In the genomic region with DNA sequence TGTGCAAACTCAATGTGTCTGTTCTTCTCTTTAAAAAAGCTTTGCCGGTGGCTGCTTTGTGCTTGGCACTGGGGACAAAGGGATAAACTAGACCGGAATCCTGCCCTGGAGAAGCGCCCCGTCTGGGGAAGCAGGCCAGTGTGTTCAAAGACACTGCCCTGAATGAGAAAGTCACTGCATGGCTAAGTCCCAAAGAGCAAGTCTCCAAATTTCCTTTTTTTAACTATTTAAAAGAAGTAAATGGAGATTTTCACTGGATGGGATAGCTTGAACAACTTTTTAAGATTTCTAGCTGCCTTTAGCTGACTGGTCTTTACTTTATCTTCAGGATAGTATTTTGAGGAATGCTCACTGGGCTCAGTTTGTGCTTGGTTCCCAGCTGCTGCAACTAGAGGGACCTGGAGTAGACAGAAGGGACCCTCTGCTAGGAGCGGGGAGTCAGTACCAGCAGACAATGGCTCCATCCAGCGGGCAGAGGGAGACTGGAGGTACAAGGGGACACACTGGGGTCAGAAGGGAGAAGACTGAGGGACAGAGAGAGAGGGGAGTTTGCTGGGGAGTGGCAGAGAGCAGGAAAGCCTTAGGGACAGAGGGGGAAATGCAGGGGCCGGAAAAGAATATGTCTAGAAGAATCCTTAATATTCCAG, we compare ENCODE assay signal across 10 cellular contexts. TPM values are rescaled to one million over a fixed set of nuclear protein-coding genes. Genes with fewer than 3 reads are reported as not detected.
DNase-seq lines count a peak whose midpoint lies in the region; ATAC-seq and TF ChIP-seq lines count a peak whose summit lies in the region.
"Had no signal": no experiment of that assay in that cellular context is flagged by ENCODE, and none has a peak within 500 bp of the region (broad histone marks: within the 10 kb centered on the region; RNA-seq: fewer than 3 reads in every experiment).

No MANE protein-coding gene starts in this region.

- TF ChIP-seq CTCF in heart right ventricle (IDR thresholded peaks at IDR 0.05) (peak; percentile 9 to 64 (median 32)), transverse colon (IDR thresholded peaks at IDR 0.05) (no peak)

- H3K27ac ChIP-seq in heart right ventricle (peak overlapping the region in 4 of 10 donors; percentile 26 to 74 (median 54)), transverse colon (peak overlapping the region in 3 of 4 donors; percentile 35 to 52 (median 50))

- H3K4me3 ChIP-seq in heart right ventricle: no peak overlapping the region
- no peak overlapping the region for H3K4me3 ChIP-seq in transverse colon

- no peaks in the 10 kb centered on the region for H3K36me3 ChIP-seq in heart right ventricle
- H3K36me3 ChIP-seq in transverse colon: no peaks in the 10 kb centered on the region

- DNase-seq in NCI-H524 (lab: John Stamatoyannopoulos, UW) (peak; percentile 31 to 48), NCI-H524 treated with DMSO at 0.1 percent for 48 hours (lab: John Stamatoyannopoulos, UW) (no peak), UCSD-AML1 (lab: John Stamatoyannopoulos, UW; ENCODE audit: unreplicated experiment) (peak; percentile 42), heart right ventricle (peak; percentile 24 to 44), transverse colon (no peak), NCI-H2171 treated with DMSO at 0.1 percent for 48 hours (lab: John Stamatoyannopoulos, UW) (no peak)
- DNase-seq: activated CD8-positive, alpha-beta memory T cell treated with anti-CD3 and anti-CD28 coated beads, Interleukin-2, amount 10 ng/mL, durations not matched to agents 7 days and 5 days had no signal

- peaks cover 6 to 46% (median 30%) of the 10 kb centered on the region in 9 donors for H3K4me1 ChIP-seq in heart right ventricle
- peaks cover 6 to 45% (median 23%) of the 10 kb centered on the region in 4 donors for H3K4me1 ChIP-seq in transverse colon

- H3K9me3 ChIP-seq in heart right ventricle (no peaks in the 10 kb centered on the region), transverse colon (no peaks in the 10 kb centered on the region)

- ATAC-seq in heart right ventricle: peak in 6 of 8 donors; percentile 25 to 86 (median 67)
- no peak for ATAC-seq in HG03139 (IDR thresholded peaks at IDR 0.05; ENCODE audit: unreplicated experiment)
- ATAC-seq in HG02970 (IDR thresholded peaks at IDR 0.05; ENCODE audit: low FRiP score, unreplicated experiment): no peak
- ATAC-seq: activated CD8-positive, alpha-beta memory T cell treated with anti-CD3 and anti-CD28 coated beads, Interleukin-2, amount 10 ng/mL, durations not matched to agents 7 days and 5 days had no signal

- no peak for TF ChIP-seq EP300 in transverse colon (IDR thresholded peaks at IDR 0.05; ENCODE audit: low read depth)

- H3K27me3 ChIP-seq in heart right ventricle: no peaks in the 10 kb centered on the region
- no peaks in the 10 kb centered on the region for H3K27me3 ChIP-seq in transverse colon

- WGBS in heart right ventricle, 2 donors: 48 to 55% methylated on average over 7 of the region's 7 CpGs
- WGBS in transverse colon (ENCODE audit: low coverage in 1 of 2), 2 donors: 80 to 100% methylated on average over 1 to 7 of the region's 7 CpGs

- intact Hi-C loops in heart right ventricle (cut with DNase I) (loop anchor here in 1 of 10 donors (2.0 kb wide), 1 partner anchor 32 kb away; no protein-coding TSS in a partner anchor), transverse colon (cut with DNase I; ENCODE audit: low total_unique reads) (no loop called here)

- in situ Hi-C loops in transverse colon (cut with MboI; ENCODE audit: low pct_ligation_motif_present in 1 of 4, low pct_unique_long_range_greater_than_20kb in 1 of 4, low sequenced_read_pairs in 3 of 4): no loop called here

- TF ChIP-seq POLR2A in transverse colon (IDR thresholded peaks at IDR 0.05): no peak

RNA-seq across cellular contexts. Expression of a gene that starts 22.2 kb away (rescaled TPM):
- total RNA-seq in heart right ventricle: 10 to 100 TPM in 5 of 10 donors, 1 to 10 TPM in 5; 8.9 to 14.8 (median 10.6) TPM
- 1 to 10 TPM; 2.9 to 4.2 TPM for polyA plus RNA-seq in heart right ventricle
- total RNA-seq in transverse colon: 10 to 100 TPM in 3 of 4 donors, 1 to 10 TPM in 1; 8.8 to 72.2 (median 29.4) TPM

RNA-seq across cellular contexts. Expression of a gene that starts 55.4 kb away (rescaled TPM):
- total RNA-seq in heart right ventricle (10 to 100 TPM in 4 of 10 donors, 1 to 10 TPM in 6; 3.0 to 21.9 (median 6.6) TPM), transverse colon (10 to 100 TPM; 32.0 to 80.7 (median 63.4) TPM)
- 10 to 100 TPM in 1 of 2 donors, 1 to 10 TPM in 1; 6.6 to 13.7 TPM for polyA plus RNA-seq in heart right ventricle
- polyA plus RNA-seq: IgD-negative memory B cell had no signal

Comparison
In these comparisons a context has a peak if more than half of its experiments do, and no peak if none do; other contexts are left out.
1. DNase-seq: peak in NCI-H524 (2 of 2), UCSD-AML1 (single experiment) and heart right ventricle (2 of 2); none in NCI-H524 treated with DMSO at 0.1 percent for 48 hours (single experiment), transverse colon (single experiment) and NCI-H2171 treated with DMSO at 0.1 percent for 48 hours (single experiment).
2. ATAC-seq: peak in heart right ventricle (6 of 8); none in HG03139 (single experiment) and HG02970 (single experiment).
3. CTCF ChIP-seq: peak in heart right ventricle (9 of 9); none in transverse colon (0 of 5).